Comparison of ENCODE assay signal across 28 cellular contexts in genomic region chr9:36942891-36943290, GRCh38.
"Had no signal": no experiment of that assay in that cellular context is flagged by ENCODE, and none has a peak within 500 bp of the region (broad histone marks: within the 10 kb centered on the region; RNA-seq: fewer than 3 reads in every experiment).

No MANE protein-coding gene starts in this region.

- H3K4me1 ChIP-seq: adrenal gland, body of pancreas, gastroesophageal sphincter, right atrium auricular region, testis, transverse colon, uterus had no signal

- H3K27me3 ChIP-seq: body of pancreas, neural progenitor cell, right atrium auricular region, testis, uterus had no signal

- DNase-seq: activated CD4-positive, alpha-beta T cell treated with anti-CD3 and anti-CD28 coated beads for 4 hours; activated CD4-positive, alpha-beta T cell treated with anti-CD3 and anti-CD28 coated beads, Interleukin-2, amount 50 U/mL, for 4 hours; activated naive CD4-positive, alpha-beta T cell; activated T-cell treated with anti-CD3 and anti-CD28 coated beads for 4 hours; activated T-cell treated with anti-CD3 and anti-CD28 coated beads, Interleukin-2, amount 50 U/mL, for 72 hours; adrenal gland; aorta; body of pancreas; dorsolateral prefrontal cortex; effector memory CD4-positive, alpha-beta T cell; erythroblast; left colon; mammary epithelial cell; midbrain; occipital lobe; spleen; stimulated activated naive CD8-positive, alpha-beta T cell treated with anti-CD3 and anti-CD28 coated beads, Interleukin-15, Interleukin-2, amounts not matched to agents 100 U/mL and 50 U/mL, for 24 hours; T-cell; testis; transverse colon; uterus had no signal

- H3K9me3 ChIP-seq: adrenal gland, body of pancreas, gastroesophageal sphincter, right atrium auricular region, spleen, testis, transverse colon, uterus had no signal

- H3K9ac ChIP-seq: neural progenitor cell had no signal

- ATAC-seq: activated naive CD4-positive, alpha-beta T cell treated with anti-CD3 and anti-CD28 coated beads, Interleukin-2, amount 50 U/mL, for 72 hours; activated T-cell treated with anti-CD3 and anti-CD28 coated beads, Interleukin-2, amount 50 U/mL, for 72 hours; body of pancreas; gastroesophageal sphincter; left colon; naive thymus-derived CD8-positive, alpha-beta T cell; stimulated activated naive CD8-positive, alpha-beta T cell treated with anti-CD3 and anti-CD28 coated beads, Interleukin-15, Interleukin-2, amounts not matched to agents 100 U/mL and 50 U/mL, for 24 hours; T-cell had no signal

- H3K4me3 ChIP-seq: adrenal gland, body of pancreas, coronary artery, dorsolateral prefrontal cortex, gastroesophageal sphincter, hepatocyte, neural progenitor cell, right atrium auricular region, spleen, testis, transverse colon, uterus had no signal

- H3K27ac ChIP-seq: adrenal gland, body of pancreas, coronary artery, dorsolateral prefrontal cortex, gastroesophageal sphincter, hepatocyte, neural progenitor cell, right atrium auricular region, spleen, testis, transverse colon, uterus had no signal

- H2AFZ ChIP-seq: hepatocyte, neural progenitor cell had no signal

- H3K79me2 ChIP-seq: hepatocyte had no signal

- H3K4me2 ChIP-seq: hepatocyte, neural progenitor cell had no signal

- H3K36me3 ChIP-seq: adrenal gland, gastroesophageal sphincter, neural progenitor cell, right atrium auricular region, transverse colon, uterus had no signal
